13 cellular contexts compared by ENCODE assay signal in the genomic region with DNA sequence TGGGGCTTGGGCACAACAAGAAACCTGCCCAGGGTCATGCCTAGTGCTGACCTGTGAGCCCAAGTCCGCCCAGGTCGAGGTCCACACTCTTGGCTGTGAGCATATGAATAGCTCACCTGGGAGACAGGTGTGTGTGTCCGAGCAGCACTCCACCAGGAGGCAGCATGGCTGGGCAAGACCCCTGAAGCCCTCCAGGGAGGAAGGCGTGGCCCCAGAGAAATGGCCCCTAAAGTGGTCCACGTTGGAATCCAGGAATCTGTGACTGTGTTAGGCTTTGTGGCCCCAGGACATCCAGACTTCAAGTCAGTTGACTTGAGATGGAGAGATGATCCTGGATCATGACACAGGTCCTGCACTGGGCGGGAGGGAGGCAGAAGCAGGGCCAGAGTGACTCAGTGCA.
"Had no signal": no experiment of that assay in that cellular context is flagged by ENCODE, and none has a peak within 500 bp of the region (broad histone marks: within the 10 kb centered on the region; RNA-seq: fewer than 3 reads in every experiment).

No MANE protein-coding gene starts in this region.

- H3K4me1 ChIP-seq: ascending aorta, breast epithelium, gastroesophageal sphincter, heart right ventricle, uterus had no signal

- H3K27me3 ChIP-seq: ascending aorta, uterus had no signal

- H3K9me3 ChIP-seq: ascending aorta, uterus had no signal

- H3K27ac ChIP-seq: ascending aorta, breast epithelium, gastroesophageal sphincter, heart right ventricle, uterus, WERI-Rb-1 had no signal

- DNase-seq: activated CD4-positive, alpha-beta T cell treated with anti-CD3 and anti-CD28 coated beads, Interleukin-2, amount 50 U/mL, for 48 hours; activated naive CD4-positive, alpha-beta T cell treated with anti-CD3 and anti-CD28 coated beads, Interleukin-2, amount 10 ng/mL, durations not matched to agents 7 days and 5 days; heart right ventricle; right cardiac atrium; uterus; WERI-Rb-1 had no signal

- H3K4me3 ChIP-seq: ascending aorta, breast epithelium, gastroesophageal sphincter, heart right ventricle, uterus had no signal

- H3K36me3 ChIP-seq: ascending aorta, breast epithelium, gastroesophageal sphincter, heart right ventricle, uterus, WERI-Rb-1 had no signal

- FAIRE-seq: islet of Langerhans had no signal

- ATAC-seq: gastroesophageal sphincter; heart right ventricle; left lobe of liver; naive thymus-derived CD8-positive, alpha-beta T cell; right cardiac atrium; stimulated activated effector memory CD8-positive, alpha-beta T cell treated with anti-CD3 and anti-CD28 coated beads, Interleukin-12 subunit alpha, Interleukin-12 subunit beta, amount 100 ng/mL, for 72 hours had no signal
